In genomic region chr5:157265714-157266285, GRCh38 we compare ENCODE assay signal across 8 cellular contexts. TPM values are rescaled to one million over a fixed set of nuclear protein-coding genes. Genes with fewer than 3 reads are reported as not detected.
DNase-seq lines count a peak whose midpoint lies in the region; ATAC-seq and TF ChIP-seq lines count a peak whose summit lies in the region.

CYFIP2 (plus strand) TSS chr5:157266123; CDS start chr5:157285362, 19,239 bp downstream.

- no peak within 1 kb of the TSS for H3K27ac Mint-ChIP-seq in endodermal cell

- H3K27me3 ChIP-seq in BJ (ENCODE audit: control insufficient read depth, insufficient read depth, low read length): peaks cover 10% of the 10 kb centered on the region
- H3K27me3 ChIP-seq in endodermal cell (ENCODE audit: control insufficient read depth, insufficient read depth, low read length, poor library complexity, severe bottlenecking): peaks cover 35% of the 10 kb centered on the region

- CTCF ChIA-PET in BJ (lab: Yijun Ruan, JAX): interaction anchor here (0.6 to 2.0 kb wide), 2 partner anchors 12 to 167 kb away, joined by 4 to 9 read pairs; no protein-coding TSS in a partner anchor

- peaks cover 5% of the 10 kb centered on the region for H3K4me1 Mint-ChIP-seq in endodermal cell

- H3K36me3 ChIP-seq in BJ (ENCODE audit: control insufficient read depth, insufficient read depth, low read length): no peaks in the 10 kb centered on the region
- no peaks in the 10 kb centered on the region for H3K36me3 ChIP-seq in endodermal cell (ENCODE audit: control insufficient read depth, insufficient read depth, low read length)

- H3K36me3 Mint-ChIP-seq in endodermal cell (ENCODE audit: low read depth): no peaks in the 10 kb centered on the region

- peaks cover 4% of the 10 kb centered on the region for H3K4me1 ChIP-seq in endodermal cell (ENCODE audit: control insufficient read depth, insufficient read depth, low read length)

- H3K4me3 ChIP-seq in BJ (ENCODE audit: low read depth, low read length): peak within 1 kb of the TSS; percentile 63
- peak within 1 kb of the TSS; percentile 79 for H3K4me3 ChIP-seq in endodermal cell (ENCODE audit: low read length)

- H3K27me3 Mint-ChIP-seq in endodermal cell (ENCODE audit: insufficient read depth): peaks cover 40% of the 10 kb centered on the region

- peak; percentile 88 for ATAC-seq in GM19035 (IDR thresholded peaks at IDR 0.05; ENCODE audit: unreplicated experiment)
- ATAC-seq in HG03175 (IDR thresholded peaks at IDR 0.05; ENCODE audit: unreplicated experiment): peak; percentile 87

- H3K27ac ChIP-seq in endodermal cell (ENCODE audit: low read depth, low read length): no peak within 1 kb of the TSS

- peak within 1 kb of the TSS; percentile 76 for H3K4me3 Mint-ChIP-seq in endodermal cell

- POLR2A ChIA-PET in BJ (lab: Charles Lee): no interaction called here

- no peaks in the 10 kb centered on the region for H3K9me3 Mint-ChIP-seq in endodermal cell

- no peak for TF ChIP-seq CTCF in BJ (IDR thresholded peaks at IDR 0.05; ENCODE audit: insufficient read depth, low read depth, low read length)
- no peak for TF ChIP-seq CTCF in endodermal cell (conservative IDR thresholded peaks at IDR 0.05)

- 0 to 2% methylated on average over 4 to 58 of the region's 58 CpGs for WGBS in endodermal cell (ENCODE audit: insufficient coverage in 1 of 2, insufficient read length in 1 of 2), 2 experiments

- peak within 1 kb of the TSS; percentile 30 for H3K9ac ChIP-seq in endodermal cell (ENCODE audit: extremely low read depth, low read length, poor library complexity, severe bottlenecking)

- DNase-seq in BJ (ENCODE audit: low read depth) (no peak), NCI-H748 treated with DMSO at 0.1 percent for 48 hours (lab: John Stamatoyannopoulos, UW) (peak; percentile 59), endodermal cell (peak; percentile 92), mucosa of gallbladder (ENCODE audit: low spot score) (peak; percentile 69)
- DNase-seq in activated CD8-positive, alpha-beta memory T cell treated with anti-CD3 and anti-CD28 coated beads for 4 hours (ENCODE audit: low read depth in 2 of 2): peak; percentile 66
- DNase-seq in stimulated activated CD8-positive, alpha-beta memory T cell treated with anti-CD3 and anti-CD28 coated beads, Interleukin-4, amount 100 ng/mL, for 1 hour (ENCODE audit: low read depth in 2 of 2, low spot score in 1 of 2): peak; percentile 60 to 72

- H3K9me3 ChIP-seq in endodermal cell (ENCODE audit: control insufficient read depth, low read length): no peaks in the 10 kb centered on the region

RNA-seq across cellular contexts. Expression of gene CYFIP2, which starts in this region (rescaled TPM):
- polyA plus RNA-seq in BJ (2011; rRNA removed): 4.2 and 4.4 TPM in 2 replicates
- polyA minus RNA-seq in BJ (2011; rRNA and poly(A)+ RNA removed): 12.2 and 17.1 TPM in 2 replicates
- 10 to 100 TPM; 29.3 to 33.4 TPM for total RNA-seq in endodermal cell
- 66.8 TPM for polyA plus RNA-seq in endodermal cell (2013, experiment 1 of 2)
- polyA plus RNA-seq in endodermal cell (2013, experiment 2 of 2): 55.2 TPM
- 76.4 TPM for total RNA-seq in mucosa of gallbladder
